In genomic region chr15:81653259-81653658, GRCh38 we compare ENCODE assay signal across 26 cellular contexts.
"Had no signal": no experiment of that assay in that cellular context is flagged by ENCODE, and none has a peak within 500 bp of the region (broad histone marks: within the 10 kb centered on the region; RNA-seq: fewer than 3 reads in every experiment).

No MANE protein-coding gene starts in this region.

- H3K4me2 ChIP-seq: neural progenitor cell, smooth muscle cell had no signal

- ATAC-seq: natural killer cell; right lobe of liver; stimulated activated memory B cell treated with anti-CD40 and anti-IgM and Interleukin-4, amounts not matched to agents 10 μg/mL and 1 μg/mL and 100 μg/mL, for 72 hours; stimulated activated naive CD8-positive, alpha-beta T cell treated with anti-CD3 and anti-CD28 coated beads, Interleukin-15, Interleukin-2, amounts not matched to agents 100 U/mL and 50 U/mL, for 24 hours had no signal

- H3K9ac ChIP-seq: neural progenitor cell had no signal

- H3K4me3 ChIP-seq: left ventricle myocardium inferior, lung, neural progenitor cell, ovary, right atrium auricular region, right lobe of liver, smooth muscle cell, stomach, testis, thyroid gland, transverse colon, upper lobe of left lung, vagina had no signal

- H3K9me3 ChIP-seq: left ventricle myocardium inferior, right atrium auricular region, right lobe of liver, testis, thyroid gland, transverse colon, vagina had no signal

- H2AFZ ChIP-seq: neural progenitor cell had no signal

- H3K27ac ChIP-seq: left ventricle myocardium inferior, neural progenitor cell, neutrophil, ovary, right atrium auricular region, right lobe of liver, stomach, testis, thyroid gland, transverse colon, upper lobe of left lung, vagina had no signal

- H3K36me3 ChIP-seq: left ventricle myocardium inferior, neural progenitor cell, neutrophil, ovary, right atrium auricular region, right lobe of liver, stomach, thyroid gland, transverse colon, upper lobe of left lung, vagina had no signal

- H3K27me3 ChIP-seq: neural progenitor cell, neutrophil, right atrium auricular region, right lobe of liver, stomach, testis, thyroid gland, transverse colon, upper lobe of left lung, vagina had no signal

- H3K4me1 ChIP-seq: left ventricle myocardium inferior, neural progenitor cell, right atrium auricular region, right lobe of liver, stomach, testis, thyroid gland, transverse colon, upper lobe of left lung, vagina had no signal

- DNase-seq: islet precursor cell; left ventricle myocardium inferior; mesendoderm; naive B cell; natural killer cell; nephron progenitor cell; occipital lobe; ovary; right lobe of liver; stimulated activated CD4-positive, alpha-beta T cell treated with anti-CD3 and anti-CD28 coated beads, Interleukin-1b, Interleukin-23, amount 100 ng/mL, for 48 hours; stimulated activated CD4-positive, alpha-beta T cell treated with anti-CD3 and anti-CD28 coated beads, Interleukin-2, amount 100 ng/mL, for 48 hours; stimulated activated CD4-positive, alpha-beta T cell treated with anti-CD3 and anti-CD28 coated beads, Interleukin-4, amount 100 ng/mL, for 4 hours; stimulated activated CD8-positive, alpha-beta memory T cell treated with anti-CD3 and anti-CD28 coated beads, Interleukin-4, amount 100 ng/mL, for 48 hours; stimulated activated naive CD8-positive, alpha-beta T cell treated with anti-CD3 and anti-CD28 coated beads, Interleukin-15, Interleukin-2, amounts not matched to agents 100 U/mL and 50 U/mL, for 24 hours; stomach; testis; thyroid gland; transverse colon; upper lobe of left lung had no signal
